8 cellular contexts compared by ENCODE assay signal in the genomic region with DNA sequence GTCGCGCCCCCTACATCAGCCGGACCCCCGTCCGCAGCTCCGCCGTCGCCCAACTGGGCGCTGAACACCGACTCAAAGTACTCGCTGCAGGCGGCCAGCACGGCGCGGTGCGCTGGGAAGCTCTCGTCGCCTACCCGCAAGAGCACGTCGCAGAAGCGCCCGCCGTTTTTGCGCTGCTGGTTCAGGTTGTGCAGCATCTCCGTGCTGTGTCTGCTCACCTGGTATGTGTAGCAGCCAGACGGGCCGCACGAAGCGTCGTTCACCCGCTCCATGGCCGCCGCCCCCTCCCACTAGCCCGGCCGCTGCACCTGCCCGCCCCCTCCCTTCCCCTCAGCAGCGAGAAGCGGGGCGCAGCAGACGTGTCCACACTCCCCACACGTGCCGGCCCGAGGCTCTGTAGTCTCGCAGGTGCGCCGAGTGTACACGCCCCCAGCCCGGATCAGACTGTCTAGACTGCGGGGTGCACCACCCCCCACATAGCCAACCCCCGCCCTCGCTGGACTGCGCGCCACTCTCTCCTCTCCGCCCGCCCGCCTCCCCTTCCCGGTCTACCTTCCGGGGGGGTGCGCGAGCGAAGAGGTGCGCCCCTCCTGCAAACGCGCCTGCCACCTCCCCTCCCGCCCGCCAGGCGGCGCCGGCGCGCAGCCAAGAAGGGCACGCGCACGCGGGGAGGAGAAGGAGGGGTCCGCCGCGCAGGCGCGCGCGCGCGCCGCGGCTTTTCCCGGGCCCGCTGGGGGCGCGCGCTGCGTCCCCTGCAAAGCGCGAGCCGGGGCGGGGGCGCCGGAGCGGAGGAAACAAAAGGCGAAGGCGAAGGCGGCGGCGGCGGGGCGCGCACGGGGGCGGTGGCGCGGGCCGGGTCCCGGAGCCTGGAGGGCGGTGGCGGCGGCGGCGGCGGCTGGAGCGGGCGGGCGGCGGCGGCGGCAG. TPM values are rescaled to one million over a fixed set of nuclear protein-coding genes. Genes with fewer than 3 reads are reported as not detected.
DNase-seq lines count a peak whose midpoint lies in the region; ATAC-seq, FAIRE-seq and TF ChIP-seq lines count a peak whose summit lies in the region.

No MANE protein-coding gene starts in this region.

- H3K27ac Mint-ChIP-seq in astrocyte (ENCODE audit: unreplicated experiment): peak overlapping the region; percentile 12

- no peaks in the 10 kb centered on the region for H3K27me3 Mint-ChIP-seq in astrocyte (ENCODE audit: low read depth, unreplicated experiment)

- peak; percentile 70 for TF ChIP-seq CTCF in GM06990 (IDR thresholded peaks at IDR 0.05; ENCODE audit: insufficient read depth, low read length, poor library complexity, severe bottlenecking)
- TF ChIP-seq CTCF in astrocyte (IDR thresholded peaks at IDR 0.05; ENCODE audit: insufficient read depth, low read depth, low read length): peak; percentile 25
- TF ChIP-seq CTCF in retinal pigment epithelial cell (conservative IDR thresholded peaks at IDR 0.05; ENCODE audit: low read depth, low read length): peak; percentile 62

- peaks cover 13% of the 10 kb centered on the region for H3K36me3 ChIP-seq in GM06990 (ENCODE audit: control insufficient read depth, insufficient read depth, low read length)
- no peaks in the 10 kb centered on the region for H3K36me3 ChIP-seq in astrocyte (ENCODE audit: insufficient read depth, low read length)

- H3K4me3 ChIP-seq in GM06990 (replicated peaks; ENCODE audit: low read depth, low read length) (peak overlapping the region; percentile 77), astrocyte (ENCODE audit: insufficient read depth, low read depth, low read length) (peak overlapping the region; percentile 54), retinal pigment epithelial cell (ENCODE audit: low read length) (peak overlapping the region; percentile 58)

- peaks cover 50% of the 10 kb centered on the region for H4K20me1 ChIP-seq in astrocyte (ENCODE audit: insufficient read depth, low read length)

- no peak for FAIRE-seq in astrocyte (lab: Jason Lieb, UNC)

- peak overlapping the region; percentile 35 for H3K27ac ChIP-seq in astrocyte (ENCODE audit: low read depth, low read length)

- ATAC-seq in HG02642 (IDR thresholded peaks at IDR 0.05; ENCODE audit: poor library complexity, unreplicated experiment): peak; percentile 66
- ATAC-seq in GM21786 (IDR thresholded peaks at IDR 0.05; ENCODE audit: unreplicated experiment): no peak

- H3K4me2 ChIP-seq in astrocyte (ENCODE audit: low read length): peak overlapping the region; percentile 91

- H3K9me3 ChIP-seq in astrocyte (ENCODE audit: insufficient read depth, low read depth, low read length): no peaks in the 10 kb centered on the region

- peak overlapping the region; percentile 65 for H3K9ac ChIP-seq in astrocyte (ENCODE audit: low read length)

- peaks cover 9% of the 10 kb centered on the region for H3K36me3 Mint-ChIP-seq in astrocyte (ENCODE audit: low read depth, unreplicated experiment)

- H3K4me1 Mint-ChIP-seq in astrocyte (ENCODE audit: low read depth, unreplicated experiment): peaks cover 27% of the 10 kb centered on the region

- peaks cover 41% of the 10 kb centered on the region for H3K4me1 ChIP-seq in astrocyte (ENCODE audit: insufficient read depth, low read length)

- peak overlapping the region; percentile 80 for H3K4me3 Mint-ChIP-seq in astrocyte (ENCODE audit: unreplicated experiment)

- H3K27me3 ChIP-seq in GM06990 (replicated peaks; ENCODE audit: control insufficient read depth, insufficient read depth, low read length) (no peaks in the 10 kb centered on the region), astrocyte (ENCODE audit: insufficient read depth, low read length) (no peaks in the 10 kb centered on the region)

- peak overlapping the region; percentile 44 for H2AFZ ChIP-seq in astrocyte (ENCODE audit: low read depth, low read length)

- no peaks in the 10 kb centered on the region for H3K9me3 Mint-ChIP-seq in astrocyte (ENCODE audit: unreplicated experiment)

- DNase-seq in GM06990 (ENCODE audit: extremely low read depth, insufficient read length) (peak; percentile 94), NCI-H1694 (lab: John Stamatoyannopoulos, UW) (peak; percentile 15), T-helper 9 cell (peak; percentile 88), astrocyte (ENCODE audit: low read depth) (peak; percentile 74), hippocampal formation (lab: John Stamatoyannopoulos, UW) (peak; percentile 62 to 84), retinal pigment epithelial cell (ENCODE audit: low read depth) (no peak)

- H3K79me2 ChIP-seq in astrocyte (ENCODE audit: insufficient read depth, low read length): peaks cover 42% of the 10 kb centered on the region

RNA-seq across cellular contexts. Expression of a gene that starts 0.6 kb away (rescaled TPM):
- total RNA-seq in astrocyte: 20.1 and 24.0 TPM in 2 replicates

RNA-seq across cellular contexts. Expression of a gene that starts 53.3 kb away (rescaled TPM):
- total RNA-seq in astrocyte: 21.4 and 22.3 TPM in 2 replicates

RNA-seq across cellular contexts. Expression of a gene that starts 53.8 kb away (rescaled TPM):
- 56.7 and 59.6 TPM in 2 replicates for total RNA-seq in astrocyte
